In the genomic region with DNA sequence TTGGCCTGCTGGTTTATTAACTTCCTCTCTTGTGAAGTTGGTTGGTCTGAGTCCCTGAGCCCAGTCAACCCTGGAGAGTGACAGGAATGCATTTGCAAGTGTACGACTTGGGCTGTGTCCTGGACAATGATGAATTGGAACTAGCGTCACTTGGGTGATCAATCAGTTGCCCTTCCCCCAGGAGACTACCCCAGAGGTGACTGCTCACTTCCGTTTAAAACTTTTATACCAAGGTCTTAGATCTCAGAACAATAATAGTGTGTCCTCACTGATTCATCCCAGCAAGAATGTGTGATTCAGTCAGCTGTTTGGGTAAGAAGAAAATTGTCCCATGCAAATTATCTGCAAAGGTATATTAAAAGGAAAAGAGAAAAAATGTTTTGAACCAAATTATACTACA, we compare ENCODE assay signal across 11 cellular contexts.
DNase-seq lines count a peak whose midpoint lies in the region; ATAC-seq, FAIRE-seq and TF ChIP-seq lines count a peak whose summit lies in the region.
"Had no signal": no experiment of that assay in that cellular context is flagged by ENCODE, and none has a peak within 500 bp of the region (broad histone marks: within the 10 kb centered on the region; RNA-seq: fewer than 3 reads in every experiment).

No MANE protein-coding gene starts in this region.

- no peak overlapping the region for H3K27ac ChIP-seq in colonic mucosa

- ATAC-seq in GM19328 (IDR thresholded peaks at IDR 0.05; ENCODE audit: unreplicated experiment), result no peak

- intact Hi-C loops in colonic mucosa (cut with DNase I), result no loop called here

- H3K9me3 ChIP-seq in colonic mucosa, result no peaks in the 10 kb centered on the region

- TF ChIP-seq CTCF in bronchial epithelial cell (IDR thresholded peaks at IDR 0.05; ENCODE audit: insufficient read depth, low read length, severe bottlenecking), result no peak
- TF ChIP-seq CTCF in colonic mucosa (IDR thresholded peaks at IDR 0.05), result no peak

- DNase-seq in AG08396 (ENCODE audit: low spot score) (peak; percentile 12), HTR-8/SVneo (ENCODE audit: insufficient read length, low spot score) (peak; percentile 35), bronchial epithelial cell (ENCODE audit: low read depth) (peak; percentile 87), kidney glomerular epithelial cell (lab: John Stamatoyannopoulos, UW) (peak; percentile 31), NCI-H526 treated with DMSO at 0.1 percent for 48 hours (lab: John Stamatoyannopoulos, UW) (no peak), colonic mucosa (no peak), SHP77 (lab: John Stamatoyannopoulos, UW) (no peak)
- DNase-seq: activated naive CD4-positive, alpha-beta T cell treated with Interleukin-2 at 50 U/mL for 16 hours; AML-193; occipital lobe had no signal

- FAIRE-seq in HTR-8/SVneo (lab: Jason Lieb, UNC) (no peak), bronchial epithelial cell (lab: Jason Lieb, UNC) (no peak)

- H3K9ac ChIP-seq in colonic mucosa (ENCODE audit: low read depth in 2 of 2, low read length in 2 of 2), result no peak overlapping the region

- H3K36me3 ChIP-seq in bronchial epithelial cell (ENCODE audit: control insufficient read depth, insufficient read depth, low read length) (no peaks in the 10 kb centered on the region), colonic mucosa (no peaks in the 10 kb centered on the region)

- H3K27me3 ChIP-seq in bronchial epithelial cell (ENCODE audit: control insufficient read depth, insufficient read depth, low read length) (no peaks in the 10 kb centered on the region), colonic mucosa (no peaks in the 10 kb centered on the region)

- no peak overlapping the region for H3K4me3 ChIP-seq in bronchial epithelial cell (ENCODE audit: low read depth, low read length)
- H3K4me3 ChIP-seq in colonic mucosa, result no peak overlapping the region

- H3K4me1 ChIP-seq in colonic mucosa, result no peaks in the 10 kb centered on the region

Comparison
In these comparisons a context has a peak if more than half of its experiments do, and no peak if none do; other contexts are left out.
1. DNase-seq: peak in AG08396 (single experiment), HTR-8/SVneo (single experiment), bronchial epithelial cell (single experiment) and kidney glomerular epithelial cell (single experiment); none in NCI-H526 treated with DMSO at 0.1 percent for 48 hours (single experiment), colonic mucosa (single experiment) and SHP77 (0 of 2).